22 cellular contexts compared by ENCODE assay signal in genomic region chr16:15786501-15786900, GRCh38.
"Had no signal": no experiment of that assay in that cellular context is flagged by ENCODE, and none has a peak within 500 bp of the region (broad histone marks: within the 10 kb centered on the region; RNA-seq: fewer than 3 reads in every experiment).

No MANE protein-coding gene starts in this region.

- H3K9me3 ChIP-seq: gastrocnemius medialis, ovary, prostate gland, right lobe of liver, spleen, upper lobe of left lung, vagina had no signal

- H3K4me1 ChIP-seq: gastrocnemius medialis, prostate gland, right lobe of liver, upper lobe of left lung had no signal

- H3K27ac ChIP-seq: gastrocnemius medialis, ovary, prostate gland, right lobe of liver, spleen, upper lobe of left lung, vagina had no signal

- ATAC-seq: esophagus mucosa; gastrocnemius medialis; left lobe of liver; natural killer cell; right lobe of liver; stimulated activated memory B cell treated with anti-CD40 and anti-IgM and Interleukin-4, amounts not matched to agents 10 μg/mL and 1 μg/mL and 100 μg/mL, for 72 hours had no signal

- H3K4me3 ChIP-seq: gastrocnemius medialis, ovary, prostate gland, right lobe of liver, spleen, upper lobe of left lung, vagina had no signal

- H3K36me3 ChIP-seq: gastrocnemius medialis, ovary, prostate gland, right lobe of liver, upper lobe of left lung, vagina had no signal

- H3K27me3 ChIP-seq: gastrocnemius medialis, ovary, right lobe of liver, spleen, upper lobe of left lung, vagina had no signal

- DNase-seq: effector memory CD4-positive, alpha-beta T cell; gastrocnemius medialis; glutamatergic neuron; islet precursor cell; mammary epithelial cell; natural killer cell; nucleus accumbens; ovary; retina; right lobe of liver; spleen; stimulated activated CD4-positive, alpha-beta T cell treated with anti-CD3 and anti-CD28 coated beads, Interleukin-15, amount 100 ng/mL, for 24 hours; stimulated activated CD4-positive, alpha-beta T cell treated with anti-CD3 and anti-CD28 coated beads, Interleukin-1b, Interleukin-23, amount 100 ng/mL, for 48 hours; stimulated activated CD4-positive, alpha-beta T cell treated with anti-CD3 and anti-CD28 coated beads, Interleukin-4, amount 100 ng/mL, for 24 hours; substantia nigra; upper lobe of left lung had no signal

- FAIRE-seq: endometrium had no signal
